10 cellular contexts compared by ENCODE assay signal in the genomic region with DNA sequence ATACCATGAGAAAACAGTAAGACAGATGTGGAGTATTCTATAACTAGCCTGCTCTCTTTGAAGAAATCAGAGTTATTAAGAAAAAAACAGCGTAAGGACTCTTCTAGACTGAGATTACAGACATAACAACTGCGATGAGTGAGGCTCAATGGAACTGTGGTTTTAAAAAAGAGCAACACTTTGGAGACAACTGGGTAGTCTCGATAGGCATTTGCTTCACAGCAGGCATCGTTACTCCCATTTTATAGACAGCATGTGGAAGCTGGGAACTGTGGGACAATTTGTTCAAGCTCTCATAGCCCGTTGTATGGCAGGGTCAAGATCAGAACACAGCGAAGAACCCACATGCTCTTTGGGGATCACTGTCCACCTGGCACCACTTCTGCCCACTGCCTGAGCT. TPM values are rescaled to one million over a fixed set of nuclear protein-coding genes. Genes with fewer than 3 reads are reported as not detected.
DNase-seq lines count a peak whose midpoint lies in the region; ATAC-seq and TF ChIP-seq lines count a peak whose summit lies in the region.
"Had no signal": no experiment of that assay in that cellular context is flagged by ENCODE, and none has a peak within 500 bp of the region (broad histone marks: within the 10 kb centered on the region; RNA-seq: fewer than 3 reads in every experiment).

No MANE protein-coding gene starts in this region.

- POLR2A ChIA-PET in PC-9 (lab: Charles Lee; ENCODE audit: unreplicated experiment) = no interaction called here

- intact Hi-C loops in PC-9 (cut with micrococcal nuclease; ENCODE audit: unreplicated experiment) = no loop called here
- intact Hi-C loops in esophagus muscularis mucosa (cut with DNase I) = no loop called here

- H3K27me3 ChIP-seq in PC-9 (ENCODE audit: insufficient read depth, low read depth) (no peaks in the 10 kb centered on the region), esophagus muscularis mucosa (no peaks in the 10 kb centered on the region)

- H4K20me1 ChIP-seq in PC-9 (ENCODE audit: insufficient read depth) = peaks cover 77% of the 10 kb centered on the region

- H3K27ac ChIP-seq in PC-9 = no peak overlapping the region
- peak overlapping the region; percentile 79 to 89 (median 84) for H3K27ac ChIP-seq in esophagus muscularis mucosa (replicated peaks in 1 of 4)

- peaks cover 10% of the 10 kb centered on the region; the same call in 1 of the 2 replicates for H3K36me3 ChIP-seq in PC-9 (ENCODE audit: low read depth)
- peaks cover 0 to 14% (median 1%) of the 10 kb centered on the region in 4 donors for H3K36me3 ChIP-seq in esophagus muscularis mucosa

- no peak for TF ChIP-seq POLR2A in esophagus muscularis mucosa (IDR thresholded peaks at IDR 0.05; ENCODE audit: low read depth)

- peaks cover 61% of the 10 kb centered on the region for H3K4me1 Mint-ChIP-seq in T-helper 2 cell treated with Interferon-gamma antibody and Interleukin-4, amounts not matched to agents 5 μg/mL and 100 μg/mL, for 36 hours (ENCODE audit: low read depth)
- peaks cover 76% of the 10 kb centered on the region for H3K4me1 Mint-ChIP-seq in stimulated activated effector memory CD8-positive, alpha-beta T cell treated with anti-CD3 and anti-CD28 coated beads, Interleukin-12 subunit alpha, Interleukin-12 subunit beta, amount 100 ng/mL, for 72 hours

- no peak for ATAC-seq in stimulated activated effector memory CD8-positive, alpha-beta T cell treated with anti-CD3 and anti-CD28 coated beads, Interleukin-12 subunit alpha, Interleukin-12 subunit beta, amount 100 ng/mL, for 72 hours
- ATAC-seq in HG02938 (IDR thresholded peaks at IDR 0.05; ENCODE audit: unreplicated experiment) (no peak), GM18498 (IDR thresholded peaks at IDR 0.05; ENCODE audit: unreplicated experiment) (no peak)

- 0 out of 2 replicates have a peak overlapping the region, but pooled peaks have one; percentile 9 for H3K4me2 ChIP-seq in PC-9

- H3F3A ChIP-seq in PC-9 (ENCODE audit: insufficient read depth, low read depth) = peaks cover 8% of the 10 kb centered on the region; the same call in 1 of the 2 replicates

- peak overlapping the region; percentile 87 for H3K27ac Mint-ChIP-seq in T-helper 2 cell treated with Interferon-gamma antibody and Interleukin-4, amounts not matched to agents 5 μg/mL and 100 μg/mL, for 36 hours
- peak overlapping the region; percentile 71 for H3K27ac Mint-ChIP-seq in stimulated activated effector memory CD8-positive, alpha-beta T cell treated with anti-CD3 and anti-CD28 coated beads, Interleukin-12 subunit alpha, Interleukin-12 subunit beta, amount 100 ng/mL, for 72 hours

- no peaks in the 10 kb centered on the region for H3K9me3 Mint-ChIP-seq in T-helper 2 cell treated with Interferon-gamma antibody and Interleukin-4, amounts not matched to agents 5 μg/mL and 100 μg/mL, for 36 hours
- no peaks in the 10 kb centered on the region for H3K9me3 Mint-ChIP-seq in stimulated activated effector memory CD8-positive, alpha-beta T cell treated with anti-CD3 and anti-CD28 coated beads, Interleukin-12 subunit alpha, Interleukin-12 subunit beta, amount 100 ng/mL, for 72 hours

- H3K9me3 ChIP-seq in PC-9 (ENCODE audit: insufficient read depth, low read depth) (no peaks in the 10 kb centered on the region), esophagus muscularis mucosa (no peaks in the 10 kb centered on the region)

- TF ChIP-seq CTCF in PC-9 (conservative IDR thresholded peaks at IDR 0.05) (no peak), esophagus muscularis mucosa (IDR thresholded peaks at IDR 0.05) (no peak)

- peaks cover 40% of the 10 kb centered on the region for H3K36me3 Mint-ChIP-seq in T-helper 2 cell treated with Interferon-gamma antibody and Interleukin-4, amounts not matched to agents 5 μg/mL and 100 μg/mL, for 36 hours (ENCODE audit: low read depth)
- peaks cover 47% of the 10 kb centered on the region for H3K36me3 Mint-ChIP-seq in stimulated activated effector memory CD8-positive, alpha-beta T cell treated with anti-CD3 and anti-CD28 coated beads, Interleukin-12 subunit alpha, Interleukin-12 subunit beta, amount 100 ng/mL, for 72 hours

- H3K27me3 Mint-ChIP-seq in T-helper 2 cell treated with Interferon-gamma antibody and Interleukin-4, amounts not matched to agents 5 μg/mL and 100 μg/mL, for 36 hours (ENCODE audit: low read depth) = no peaks in the 10 kb centered on the region

- no peak overlapping the region for H2AFZ ChIP-seq in PC-9

- BruUV-seq in PC-9 (replicated peaks; lab: Mats Ljungman, UMichigan) = no TSS peak

- CTCF ChIA-PET in PC-9 (lab: Charles Lee) = no interaction called here

- H3K79me2 ChIP-seq in PC-9 (ENCODE audit: low read depth) = peaks cover 98% of the 10 kb centered on the region

- H3K4me3 ChIP-seq in PC-9 (no peak overlapping the region), esophagus muscularis mucosa (no peak overlapping the region)

- no peak for TF ChIP-seq EP300 in esophagus muscularis mucosa (IDR thresholded peaks at IDR 0.05)

- H3K4me3 Mint-ChIP-seq in T-helper 2 cell treated with Interferon-gamma antibody and Interleukin-4, amounts not matched to agents 5 μg/mL and 100 μg/mL, for 36 hours = peak overlapping the region; percentile 87
- peak overlapping the region; percentile 85 for H3K4me3 Mint-ChIP-seq in stimulated activated effector memory CD8-positive, alpha-beta T cell treated with anti-CD3 and anti-CD28 coated beads, Interleukin-12 subunit alpha, Interleukin-12 subunit beta, amount 100 ng/mL, for 72 hours

- DNase-seq in T-helper 2 cell treated with Interferon-gamma antibody and Interleukin-4, amounts not matched to agents 5 μg/mL and 100 μg/mL, for 36 hours (ENCODE audit: low spot score) = no peak
- DNase-seq in T-helper 2 cell (no peak), PC-9 (no peak), esophagus muscularis mucosa (ENCODE audit: extremely low spot score) (no peak), SIG-M5 (lab: John Stamatoyannopoulos, UW) (no peak)
- no peak for DNase-seq in stimulated activated effector memory CD8-positive, alpha-beta T cell treated with anti-CD3 and anti-CD28 coated beads, Interleukin-12 subunit alpha, Interleukin-12 subunit beta, amount 100 ng/mL, for 72 hours (ENCODE audit: low spot score in 2 of 2)
- DNase-seq: DMS79, T1000 had no signal

- no peaks in the 10 kb centered on the region for H3K9me2 ChIP-seq in PC-9 (ENCODE audit: insufficient read depth)

- peaks cover 32% of the 10 kb centered on the region for H3K4me1 ChIP-seq in PC-9 (replicated peaks; ENCODE audit: insufficient read depth)
- H3K4me1 ChIP-seq in esophagus muscularis mucosa = peaks cover 54 to 91% (median 82%) of the 10 kb centered on the region in 4 donors

- 59% methylated on average over 6 of the region's 6 CpGs for WGBS in esophagus muscularis mucosa

RNA-seq across cellular contexts. Expression of gene FKBP1A, which starts 4.6 kb away (rescaled TPM):
- total RNA-seq in PC-9 (2021) (248 and 320 TPM in 2 replicates), esophagus muscularis mucosa (10 to 100 TPM; 84.3 to 99.2 (median 89.8) TPM)

RNA-seq across cellular contexts. Expression of gene SDCBP2, which starts 59.3 kb away (rescaled TPM):
- total RNA-seq in PC-9 (2021) (12.3 and 14.8 TPM in 2 replicates), esophagus muscularis mucosa (1 to 10 TPM; 2.1 to 6.2 (median 4.1) TPM)
